Comparison of ENCODE assay signal across 18 cellular contexts in genomic region chr3:140403559-140403958, GRCh38.
"Had no signal": no experiment of that assay in that cellular context is flagged by ENCODE, and none has a peak within 500 bp of the region (broad histone marks: within the 10 kb centered on the region; RNA-seq: fewer than 3 reads in every experiment).

No MANE protein-coding gene starts in this region.

- H3K27ac ChIP-seq: colonic mucosa, stomach had no signal

- H3K4me3 ChIP-seq: colonic mucosa, stomach had no signal

- H3K9me3 ChIP-seq: colonic mucosa, stomach had no signal

- H3K36me3 ChIP-seq: colonic mucosa, stomach had no signal

- H3K4me1 ChIP-seq: colonic mucosa, stomach had no signal

- ATAC-seq: activated CD4-positive, CD25-positive, alpha-beta regulatory T cell treated with anti-CD3 and anti-CD28 coated beads, Interleukin-2, amount 50 U/mL, for 24 hours; activated CD8-positive, alpha-beta T cell treated with anti-CD3 and anti-CD28 coated beads, Interleukin-2, amount 10 ng/mL, durations not matched to agents 7 days and 5 days; left colon; sciatic nerve; stimulated activated effector memory CD8-positive, alpha-beta T cell treated with anti-CD3 and anti-CD28 coated beads, Interleukin-12 subunit alpha, Interleukin-12 subunit beta, amount 100 ng/mL, for 72 hours had no signal

- DNase-seq: activated CD4-positive, alpha-beta T cell treated with anti-CD3 and anti-CD28 coated beads, Interleukin-2, amount 10 ng/mL, durations not matched to agents 7 days and 5 days; activated CD8-positive, alpha-beta T cell treated with anti-CD3 and anti-CD28 coated beads, Interleukin-2, amount 10 ng/mL, durations not matched to agents 7 days and 5 days; activated naive CD4-positive, alpha-beta T cell treated with anti-CD3 and anti-CD28 coated beads for 36 hours; activated T-cell treated with anti-CD3 and anti-CD28 coated beads, Interleukin-2, amount 50 U/mL, for 24 hours; anterior cingulate cortex; colonic mucosa; endodermal cell; foreskin melanocyte; glutamatergic neuron; hippocampal formation; islet precursor cell; left colon; nucleus accumbens; stimulated activated CD4-positive, alpha-beta T cell treated with anti-CD3 and anti-CD28 coated beads, Interleukin-4, amount 100 ng/mL, for 24 hours; stomach had no signal

- H3K27me3 ChIP-seq: colonic mucosa, stomach had no signal
